Comparison of ENCODE assay signal across 8 cellular contexts in the genomic region with DNA sequence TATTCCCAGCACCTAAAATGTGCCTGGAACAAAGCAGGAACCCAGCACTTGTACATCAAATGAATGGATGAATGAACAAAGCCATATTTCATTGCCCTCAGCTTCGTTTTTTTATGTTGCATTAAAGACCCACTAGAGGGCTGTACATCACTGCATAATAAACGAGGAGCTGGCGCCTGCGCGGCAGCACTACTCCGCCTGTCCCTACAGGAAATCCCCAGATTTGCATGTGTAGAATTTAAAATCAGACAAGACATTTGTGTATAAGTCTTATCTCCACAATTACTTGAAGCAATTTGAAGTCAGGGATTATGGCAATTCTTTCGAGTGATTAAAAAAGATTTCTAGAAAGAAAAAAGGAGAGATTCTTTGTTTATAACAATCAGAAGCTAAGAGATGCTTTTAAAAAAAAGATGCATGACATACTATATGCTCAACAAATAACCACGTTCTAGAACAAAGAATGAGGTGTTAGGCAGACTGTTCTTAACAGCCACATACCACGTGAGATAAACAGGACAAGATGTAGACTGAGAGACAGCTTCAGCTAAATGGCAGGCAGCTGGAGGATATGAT. TPM values are rescaled to one million over a fixed set of nuclear protein-coding genes. Genes with fewer than 3 reads are reported as not detected.
A peak's percentile ranks its signal among the peaks of the same experiment; 100 is the strongest.
DNase-seq lines count a peak whose midpoint lies in the region; ATAC-seq and TF ChIP-seq lines count a peak whose summit lies in the region.

No MANE protein-coding gene starts in this region.

- ATAC-seq in GM18508 (IDR thresholded peaks at IDR 0.05; ENCODE audit: insufficient read depth, unreplicated experiment) (peak; percentile 49), HG02981 (IDR thresholded peaks at IDR 0.05; ENCODE audit: unreplicated experiment) (peak; percentile 81), T-helper 17 cell (peak; percentile 95)

- H3K27ac Mint-ChIP-seq in T-helper 17 cell: peak overlapping the region; percentile 92

- no peaks in the 10 kb centered on the region for H3K27me3 Mint-ChIP-seq in T-helper 17 cell

- H3K4me1 ChIP-seq in adipocyte (ENCODE audit: control insufficient read depth, insufficient read depth, low read length): no peaks in the 10 kb centered on the region
- H3K4me1 ChIP-seq in right atrium auricular region: peaks cover 0 to 3% of the 10 kb centered on the region in 2 donors

- H3K27me3 ChIP-seq in adipocyte (replicated peaks; ENCODE audit: control insufficient read depth, insufficient read depth, low read length) (peaks cover 12% of the 10 kb centered on the region), right atrium auricular region (no peaks in the 10 kb centered on the region)

- H3K4me1 Mint-ChIP-seq in T-helper 17 cell: peaks cover 17% of the 10 kb centered on the region

- H3K36me3 Mint-ChIP-seq in T-helper 17 cell (ENCODE audit: low read depth): no peaks in the 10 kb centered on the region

- H3K27ac ChIP-seq in right atrium auricular region: no peak overlapping the region

- H3K9ac ChIP-seq in adipocyte (ENCODE audit: low read length): peak overlapping the region; percentile 6

- no peak overlapping the region for H3K4me3 Mint-ChIP-seq in T-helper 17 cell

- no peak overlapping the region for H3K4me3 ChIP-seq in adipocyte (ENCODE audit: low read length)
- no peak overlapping the region for H3K4me3 ChIP-seq in right atrium auricular region
- H3K4me3 ChIP-seq in skeletal muscle cell (ENCODE audit: low read depth, low read length): no peak overlapping the region

- peak; percentile 91 for DNase-seq in A172 (ENCODE audit: low spot score)
- DNase-seq in NCI-H187 treated with DMSO at 0.1 percent for 48 hours (lab: John Stamatoyannopoulos, UW): peak; percentile 16
- peak; percentile 57 to 67 (median 61) for DNase-seq in T-helper 17 cell
- DNase-seq in adipocyte (ENCODE audit: low read depth): peak; percentile 94
- DNase-seq in right atrium auricular region (ENCODE audit: low spot score): peak; percentile 61
- DNase-seq in skeletal muscle cell (ENCODE audit: low read depth): peak; percentile 63

- peak; percentile 36 to 80 for TF ChIP-seq CTCF in right atrium auricular region (IDR thresholded peaks at IDR 0.05)

- H3K36me3 ChIP-seq in adipocyte (ENCODE audit: control insufficient read depth, insufficient read depth, low read length, severe bottlenecking) (no peaks in the 10 kb centered on the region), right atrium auricular region (no peaks in the 10 kb centered on the region)

- H3K9me3 ChIP-seq in T-helper 17 cell (ENCODE audit: control insufficient read depth, low read length, poor library complexity, severe bottlenecking): no peaks in the 10 kb centered on the region
- H3K9me3 ChIP-seq in adipocyte (ENCODE audit: control insufficient read depth, low read length): no peaks in the 10 kb centered on the region
- H3K9me3 ChIP-seq in right atrium auricular region: no peaks in the 10 kb centered on the region

RNA-seq across cellular contexts. Expression of gene NEK2, which starts 5.4 kb away (rescaled TPM):
- total RNA-seq in A172 (2014; rRNA removed; shearing (Covaris generic)): 83.8 and 88.5 TPM in 2 replicates
- total RNA-seq in T-helper 17 cell (1 to 10 TPM in 1 of 2 donors, under 1 TPM in 1; 0.32 to 1.6 TPM), right atrium auricular region (1 to 10 TPM in 1 of 2 donors, not detected in 1; 2.2 TPM)

Comparison
In these comparisons a context has a peak if more than half of its experiments do, and no peak if none do; other contexts are left out.
1. DNase-seq: peak in every context shown above with its lines; median percentile 94 in adipocyte; 91 in A172; 63 in skeletal muscle cell; 61 in T-helper 17 cell; 61 in right atrium auricular region; 16 in NCI-H187 treated with DMSO at 0.1 percent for 48 hours.
2. RNA of gene NEK2, which starts 5.4 kb away (total RNA-seq): 83.8 to 88.5 TPM in A172; 2.2 TPM in right atrium auricular region and 0.32 to 1.6 TPM in T-helper 17 cell; every median in the first group is over 10 times any median in the second.
3. Peak in every context shown above with its lines, with median percentiles within 50 percentile points of each other: ATAC-seq.